9 cellular contexts compared by ENCODE assay signal in the genomic region with DNA sequence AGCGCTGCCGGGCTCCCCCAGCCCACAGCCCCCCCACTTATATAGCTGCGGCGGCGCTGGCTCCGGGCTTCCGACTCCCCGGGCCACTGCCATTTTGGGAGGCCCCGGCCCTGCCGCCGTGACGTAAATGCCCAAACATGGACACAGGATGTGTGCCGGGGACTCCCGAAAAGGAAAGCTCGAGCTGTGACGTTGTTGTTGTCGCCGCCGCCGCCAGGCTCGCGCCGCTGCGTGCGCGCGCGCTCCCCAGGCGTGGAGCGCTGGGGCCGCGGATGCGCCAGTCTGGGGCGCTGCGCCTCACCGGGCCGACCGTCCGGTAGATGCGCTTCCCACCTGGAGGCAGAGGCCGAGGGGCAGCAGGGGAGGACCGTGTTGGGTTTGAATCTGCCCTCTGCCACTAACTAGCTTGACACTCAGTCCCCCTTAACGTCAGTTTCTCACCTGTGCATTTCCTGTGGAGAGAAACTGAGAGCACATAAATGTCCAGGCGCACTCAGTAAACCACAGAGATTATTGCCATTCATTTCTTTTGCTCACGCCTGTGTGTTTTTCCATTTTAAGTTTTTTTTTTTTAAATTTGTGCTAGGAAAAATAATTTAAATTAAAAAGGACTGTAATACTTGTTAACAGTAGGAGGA. TPM values are rescaled to one million over a fixed set of nuclear protein-coding genes. Genes with fewer than 3 reads are reported as not detected.
DNase-seq lines count a peak whose midpoint lies in the region; ATAC-seq, FAIRE-seq and TF ChIP-seq lines count a peak whose summit lies in the region.
"Had no signal": no experiment of that assay in that cellular context is flagged by ENCODE, and none has a peak within 500 bp of the region (broad histone marks: within the 10 kb centered on the region; RNA-seq: fewer than 3 reads in every experiment).

TSS of gene EGR4 (minus strand) at position 15 of the 638 bp plus-strand sequence. CDS start 231 bp downstream, outside the sequence.

- H3K4me3 ChIP-seq in A549 = peak within 1 kb of the TSS; percentile 58

- no peak for FAIRE-seq in A549 (lab: Jason Lieb, UNC)

- peaks cover 5% of the 10 kb centered on the region; the same call in 2 of the 3 replicates for H3K9me3 ChIP-seq in A549

- no peak for TF ChIP-seq CTCF in A549 (IDR thresholded peaks at IDR 0.05)

- H3K27ac ChIP-seq in A549 = peak within 1 kb of the TSS in 1 of 2 experiments; percentile 14; a peak in 1 of 6 replicates
- H3K27ac ChIP-seq: C4-2B had no signal

- H3K4me1 ChIP-seq in A549 = peaks cover 18% of the 10 kb centered on the region; the same call in 2 of the 3 replicates

- 3% methylated on average over 11 of the region's 45 CpGs for WGBS in A549 (ENCODE audit: missing lambda C conversion rate)

- TF ChIP-seq EP300 in A549 (IDR thresholded peaks at IDR 0.05) = no peak

- no peak for TF ChIP-seq POLR2A in A549 (IDR thresholded peaks at IDR 0.05; ENCODE audit: low read length)

- peak; percentile 49 to 76 for ATAC-seq in A549
- peak; percentile 94 for ATAC-seq in GM19025 (IDR thresholded peaks at IDR 0.05; ENCODE audit: low read depth, unreplicated experiment)
- ATAC-seq in HG03175 (IDR thresholded peaks at IDR 0.05; ENCODE audit: unreplicated experiment) = peak; percentile 93
- peak; percentile 44 for ATAC-seq in left lobe of liver

- CTCF ChIA-PET in A549 (lab: Yijun Ruan, JAX) = interaction anchor here (0.8 to 8.9 kb wide), 8 partner anchors 15 to 116 kb away, joined by 3 to 107 read pairs (median 6); no protein-coding TSS in a partner anchor

- POLR2A ChIA-PET in A549 (lab: Yijun Ruan, JAX) = interaction anchor here (0.5 to 1.4 kb wide), 3 partner anchors 60 to 92 kb away, joined by 3 to 5 read pairs (median 5); partner anchors contain the start of genes ALMS1, CCT7 and PRADC1

- DNase-seq in A549 (ENCODE audit: low read depth in 1 of 2, low spot score in 1 of 2) = peak; percentile 89 to 93
- peak; percentile 83 for DNase-seq in NCI-H345 (lab: John Stamatoyannopoulos, UW)
- DNase-seq in activated CD4-positive, alpha-beta T cell treated with anti-CD3 and anti-CD28 coated beads for 24 hours (ENCODE audit: low read depth in 2 of 2) = peak; percentile 80 to 81
- peak; percentile 79 to 80 for DNase-seq in cerebellar nuclear complex (lab: John Stamatoyannopoulos, UW)
- no peak for DNase-seq in left lobe of liver (ENCODE audit: low spot score)
- peak; percentile 78 to 86 for DNase-seq in stimulated activated CD4-positive, alpha-beta T cell treated with anti-CD3 and anti-CD28 coated beads, Interleukin-4, amount 100 ng/mL, for 48 hours (ENCODE audit: low read depth in 2 of 2)

- peak within 1 kb of the TSS; percentile 95 for H3K4me2 ChIP-seq in A549

- no peak for TF ChIP-seq RAD21 in A549 (conservative IDR thresholded peaks at IDR 0.05 in 1 of 2, IDR thresholded peaks at IDR 0.05 in 1 of 2)

TF ChIP-seq in A549, 52 proteins besides CTCF, POLR2A, EP300 and RAD21:
- TF ChIP-seq, protein P1, sequence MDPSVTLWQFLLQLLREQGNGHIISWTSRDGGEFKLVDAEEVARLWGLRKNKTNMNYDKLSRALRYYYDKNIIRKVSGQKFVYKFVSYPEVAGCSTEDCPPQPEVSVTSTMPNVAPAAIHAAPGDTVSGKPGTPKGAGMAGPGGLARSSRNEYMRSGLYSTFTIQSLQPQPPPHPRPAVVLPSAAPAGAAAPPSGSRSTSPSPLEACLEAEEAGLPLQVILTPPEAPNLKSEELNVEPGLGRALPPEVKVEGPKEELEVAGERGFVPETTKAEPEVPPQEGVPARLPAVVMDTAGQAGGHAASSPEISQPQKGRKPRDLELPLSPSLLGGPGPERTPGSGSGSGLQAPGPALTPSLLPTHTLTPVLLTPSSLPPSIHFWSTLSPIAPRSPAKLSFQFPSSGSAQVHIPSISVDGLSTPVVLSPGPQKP (IDR thresholded peaks at IDR 0.05; ENCODE audit: low read depth, low read length) = 0 out of 2 replicates have a peak, but pooled peaks have one; percentile 11
- TF ChIP-seq RFX5 (IDR thresholded peaks at IDR 0.05) (0 out of 2 replicates have a peak, but pooled peaks have one; percentile 29), HEYL (CRISPR knock-in tag; IDR thresholded peaks at IDR 0.05) (no peak), ZFP36 (IDR thresholded peaks at IDR 0.05; ENCODE audit: borderline replicate concordance, partially characterized antibody) (peak; percentile 43)
TF ChIP-seq in A549: peak in this region for 3.

RNA-seq across cellular contexts. Expression of gene EGR4, which starts in this region (rescaled TPM):
- 0.03 TPM in 1 of 2 replicates, not detected in the other for polyA plus RNA-seq in A549 (2011; rRNA removed)
- 0.05 and 0.12 TPM in 2 replicates for polyA plus RNA-seq in A549 (2012; cell fraction: cytosol; rRNA removed)
- 0.18 and 0.26 TPM in 2 replicates for polyA plus RNA-seq in A549 (2012; cell fraction: nucleus; rRNA removed)
- polyA plus RNA-seq in A549 (2017; fragmentation: RNase III; extraction: RNeasy Plus Mini Kit Qiagen cat#74134 plus additional on column Dnase treatment) = not detected in 3 replicates
- 0.10 TPM in 1 of 2 replicates, not detected in the other for polyA minus RNA-seq in A549 (2011; rRNA and poly(A)+ RNA removed)
- not detected for total RNA-seq in left lobe of liver

Comparison
In these comparisons a context has a peak if more than half of its experiments do, and no peak if none do; other contexts are left out.
1. Peak in DNase-seq, ATAC-seq, H3K4me3 ChIP-seq and H3K4me2 ChIP-seq in A549; RNA of the gene not detected or under 1 TPM.
2. Peak in ATAC-seq in left lobe of liver; RNA of the gene not detected or under 1 TPM.
3. ATAC-seq: peak in every context shown above with its lines; median percentile 94 in GM19025; 93 in HG03175; 62 in A549; 44 in left lobe of liver.